1 cellular context compared by ENCODE assay signal in the genomic region with DNA sequence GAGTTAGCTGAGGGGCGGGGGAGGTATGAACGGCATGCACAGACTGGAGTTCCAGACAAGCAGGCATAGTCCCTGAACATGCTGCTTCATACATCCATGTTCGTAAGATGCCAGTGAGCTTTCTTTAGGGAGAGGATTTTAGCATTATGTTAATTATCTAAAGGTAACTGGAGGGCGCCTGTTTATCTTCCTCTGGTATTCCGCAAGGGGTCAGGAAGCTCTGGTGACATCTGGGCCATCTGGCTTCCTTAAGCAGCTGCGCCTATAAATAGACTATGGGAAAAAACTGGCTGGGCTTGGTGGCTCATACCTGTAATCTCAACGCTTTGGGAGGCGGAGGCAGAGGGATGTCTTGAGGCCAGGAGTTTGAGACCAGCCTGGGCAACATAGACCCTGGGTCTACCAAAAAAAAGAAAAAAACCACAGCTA.
TF ChIP-seq lines count a peak whose summit lies in the region.

No MANE protein-coding gene starts in this region.

TF ChIP-seq in K562, 482 proteins besides CTCF, POLR2A, EP300 and RAD21 (continued from another document and continues in another):
- TF ChIP-seq ZNF197 (CRISPR knock-in tag; IDR thresholded peaks at IDR 0.05; ENCODE audit: low read depth), result no peak
- TF ChIP-seq MTA2 (IDR thresholded peaks at IDR 0.05; ENCODE audit: low read depth), result peak; percentile 26; the same call in 1 of the 2 replicates
- TF ChIP-seq ATF7 (IDR thresholded peaks at IDR 0.05), result no peak; the same call in 1 of the 2 replicates
- no peak for TF ChIP-seq EZH2 (IDR thresholded peaks at IDR 0.05; ENCODE audit: borderline replicate concordance, low read depth, low read length)
- no peak for TF ChIP-seq MYNN (IDR thresholded peaks at IDR 0.05)
- TF ChIP-seq MYNN (CRISPR knock-in tag; IDR thresholded peaks at IDR 0.05), result no peak
- TF ChIP-seq, protein P1, sequence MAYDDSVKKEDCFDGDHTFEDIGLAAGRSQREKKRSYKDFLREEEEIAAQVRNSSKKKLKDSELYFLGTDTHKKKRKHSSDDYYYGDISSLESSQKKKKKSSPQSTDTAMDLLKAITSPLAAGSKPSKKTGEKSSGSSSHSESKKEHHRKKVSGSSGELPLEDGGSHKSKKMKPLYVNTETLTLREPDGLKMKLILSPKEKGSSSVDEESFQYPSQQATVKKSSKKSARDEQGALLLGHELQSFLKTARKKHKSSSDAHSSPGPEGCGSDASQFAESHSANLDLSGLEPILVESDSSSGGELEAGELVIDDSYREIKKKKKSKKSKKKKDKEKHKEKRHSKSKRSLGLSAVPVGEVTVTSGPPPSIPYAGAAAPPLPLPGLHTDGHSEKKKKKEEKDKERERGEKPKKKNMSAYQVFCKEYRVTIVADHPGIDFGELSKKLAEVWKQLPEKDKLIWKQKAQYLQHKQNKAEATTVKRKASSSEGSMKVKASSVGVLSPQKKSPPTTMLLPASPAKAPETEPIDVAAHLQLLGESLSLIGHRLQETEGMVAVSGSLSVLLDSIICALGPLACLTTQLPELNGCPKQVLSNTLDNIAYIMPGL (CRISPR knock-in tag; IDR thresholded peaks at IDR 0.05), result no peak
- TF ChIP-seq BACH1 (tag; IDR thresholded peaks at IDR 0.05), result no peak
- TF ChIP-seq MAZ (CRISPR knock-in tag; conservative IDR thresholded peaks at IDR 0.05 in 1 of 2, IDR thresholded peaks at IDR 0.05 in 1 of 2), result peak in 1 of 2 experiments; percentile 48; a peak in 1 of 4 replicates
- TF ChIP-seq, protein P2, sequence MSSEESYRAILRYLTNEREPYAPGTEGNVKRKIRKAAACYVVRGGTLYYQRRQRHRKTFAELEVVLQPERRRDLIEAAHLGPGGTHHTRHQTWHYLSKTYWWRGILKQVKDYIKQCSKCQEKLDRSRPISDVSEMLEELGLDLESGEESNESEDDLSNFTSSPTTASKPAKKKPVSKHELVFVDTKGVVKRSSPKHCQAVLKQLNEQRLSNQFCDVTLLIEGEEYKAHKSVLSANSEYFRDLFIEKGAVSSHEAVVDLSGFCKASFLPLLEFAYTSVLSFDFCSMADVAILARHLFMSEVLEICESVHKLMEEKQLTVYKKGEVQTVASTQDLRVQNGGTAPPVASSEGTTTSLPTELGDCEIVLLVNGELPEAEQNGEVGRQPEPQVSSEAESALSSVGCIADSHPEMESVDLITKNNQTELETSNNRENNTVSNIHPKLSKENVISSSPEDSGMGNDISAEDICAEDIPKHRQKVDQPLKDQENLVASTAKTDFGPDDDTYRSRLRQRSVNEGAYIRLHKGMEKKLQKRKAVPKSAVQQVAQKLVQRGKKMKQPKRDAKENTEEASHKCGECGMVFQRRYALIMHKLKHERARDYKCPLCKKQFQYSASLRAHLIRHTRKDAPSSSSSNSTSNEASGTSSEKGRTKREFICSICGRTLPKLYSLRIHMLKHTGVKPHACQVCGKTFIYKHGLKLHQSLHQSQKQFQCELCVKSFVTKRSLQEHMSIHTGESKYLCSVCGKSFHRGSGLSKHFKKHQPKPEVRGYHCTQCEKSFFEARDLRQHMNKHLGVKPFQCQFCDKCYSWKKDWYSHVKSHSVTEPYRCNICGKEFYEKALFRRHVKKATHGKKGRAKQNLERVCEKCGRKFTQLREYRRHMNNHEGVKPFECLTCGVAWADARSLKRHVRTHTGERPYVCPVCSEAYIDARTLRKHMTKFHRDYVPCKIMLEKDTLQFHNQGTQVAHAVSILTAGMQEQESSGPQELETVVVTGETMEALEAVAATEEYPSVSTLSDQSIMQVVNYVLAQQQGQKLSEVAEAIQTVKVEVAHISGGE (CRISPR knock-in tag; IDR thresholded peaks at IDR 0.05), result no peak; a peak in 1 of 6 replicates
- no peak for TF ChIP-seq ZNF143 (CRISPR knock-in tag; IDR thresholded peaks at IDR 0.05)
- TF ChIP-seq E2F3 (CRISPR knock-in tag; IDR thresholded peaks at IDR 0.05), result no peak
- TF ChIP-seq SRSF9 (IDR thresholded peaks at IDR 0.05; ENCODE audit: borderline replicate concordance, low read depth, low read length), result no peak
- TF ChIP-seq ZNF146 (CRISPR knock-in tag; IDR thresholded peaks at IDR 0.05; ENCODE audit: unreplicated experiment), result no peak
- no peak for TF ChIP-seq KLF1 (tag; IDR thresholded peaks at IDR 0.05)
- TF ChIP-seq BCOR (IDR thresholded peaks at IDR 0.05), result 0 out of 2 replicates have a peak, but pooled peaks have one; percentile 9
- TF ChIP-seq HNRNPL (IDR thresholded peaks at IDR 0.05; ENCODE audit: low read depth, low read length), result no peak
- no peak for TF ChIP-seq MED1 (CRISPR knock-in tag; IDR thresholded peaks at IDR 0.05; ENCODE audit: borderline replicate concordance)
- no peak for TF ChIP-seq RUNX1 (IDR thresholded peaks at IDR 0.05; ENCODE audit: low read depth)
- TF ChIP-seq MBD2 (IDR thresholded peaks at IDR 0.05; ENCODE audit: borderline replicate concordance, low read depth), result no peak
- no peak for TF ChIP-seq ZNF232 (CRISPR knock-in tag; IDR thresholded peaks at IDR 0.05)
- no peak for TF ChIP-seq POLR2AphosphoS2 (IDR thresholded peaks at IDR 0.05; ENCODE audit: low read length)
- TF ChIP-seq CHD1 (IDR thresholded peaks at IDR 0.05; ENCODE audit: low read length), result no peak
- TF ChIP-seq ZNF778 (CRISPR knock-in tag; IDR thresholded peaks at IDR 0.05), result no peak
- TF ChIP-seq THRAP3 (IDR thresholded peaks at IDR 0.05; ENCODE audit: borderline replicate concordance), result no peak
- TF ChIP-seq ZNF551 (CRISPR knock-in tag; IDR thresholded peaks at IDR 0.05), result no peak
- TF ChIP-seq RBM34 (IDR thresholded peaks at IDR 0.05; ENCODE audit: borderline replicate concordance, insufficient read depth, low read length), result no peak
- no peak for TF ChIP-seq FOXM1 (IDR thresholded peaks at IDR 0.05; ENCODE audit: low read depth)
- TF ChIP-seq FOXM1 (CRISPR knock-in tag; IDR thresholded peaks at IDR 0.05; ENCODE audit: low read depth), result no peak
- no peak for TF ChIP-seq TCF7L2 (IDR thresholded peaks at IDR 0.05; ENCODE audit: low read depth, low read length)
- TF ChIP-seq, protein P3, sequence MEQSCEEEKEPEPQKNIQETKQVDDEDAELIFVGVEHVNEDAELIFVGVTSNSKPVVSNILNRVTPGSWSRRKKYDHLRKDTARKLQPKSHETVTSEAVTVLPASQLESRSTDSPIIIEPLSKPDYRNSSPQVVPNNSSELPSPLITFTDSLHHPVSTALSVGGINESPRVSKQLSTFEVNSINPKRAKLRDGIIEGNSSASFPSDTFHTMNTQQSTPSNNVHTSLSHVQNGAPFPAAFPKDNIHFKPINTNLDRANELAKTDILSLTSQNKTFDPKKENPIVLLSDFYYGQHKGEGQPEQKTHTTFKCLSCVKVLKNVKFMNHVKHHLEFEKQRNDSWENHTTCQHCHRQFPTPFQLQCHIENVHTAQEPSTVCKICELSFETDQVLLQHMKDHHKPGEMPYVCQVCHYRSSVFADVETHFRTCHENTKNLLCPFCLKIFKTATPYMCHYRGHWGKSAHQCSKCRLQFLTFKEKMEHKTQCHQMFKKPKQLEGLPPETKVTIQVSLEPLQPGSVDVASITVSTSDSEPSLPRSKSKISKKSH (CRISPR knock-in tag; IDR thresholded peaks at IDR 0.05), result no peak
- peak; percentile 32; the same call in 1 of the 2 replicates for TF ChIP-seq SMARCE1 (IDR thresholded peaks at IDR 0.05)
- peak; percentile 89; the same call in 1 of the 2 replicates for TF ChIP-seq ADNP (tag; IDR thresholded peaks at IDR 0.05)
- TF ChIP-seq ZNF668 (CRISPR knock-in tag; IDR thresholded peaks at IDR 0.05), result no peak
- no peak for TF ChIP-seq JUN (IDR thresholded peaks at IDR 0.05; ENCODE audit: borderline replicate concordance, low read depth, low read length)
- TF ChIP-seq JUN (CRISPR knock-in tag; IDR thresholded peaks at IDR 0.05; ENCODE audit: borderline replicate concordance), result no peak
- peak; percentile 35 to 41; a peak in 3 of 4 replicates for TF ChIP-seq NRF1 (conservative IDR thresholded peaks at IDR 0.05 in 1 of 2, IDR thresholded peaks at IDR 0.05 in 1 of 2)
- TF ChIP-seq, protein P4, sequence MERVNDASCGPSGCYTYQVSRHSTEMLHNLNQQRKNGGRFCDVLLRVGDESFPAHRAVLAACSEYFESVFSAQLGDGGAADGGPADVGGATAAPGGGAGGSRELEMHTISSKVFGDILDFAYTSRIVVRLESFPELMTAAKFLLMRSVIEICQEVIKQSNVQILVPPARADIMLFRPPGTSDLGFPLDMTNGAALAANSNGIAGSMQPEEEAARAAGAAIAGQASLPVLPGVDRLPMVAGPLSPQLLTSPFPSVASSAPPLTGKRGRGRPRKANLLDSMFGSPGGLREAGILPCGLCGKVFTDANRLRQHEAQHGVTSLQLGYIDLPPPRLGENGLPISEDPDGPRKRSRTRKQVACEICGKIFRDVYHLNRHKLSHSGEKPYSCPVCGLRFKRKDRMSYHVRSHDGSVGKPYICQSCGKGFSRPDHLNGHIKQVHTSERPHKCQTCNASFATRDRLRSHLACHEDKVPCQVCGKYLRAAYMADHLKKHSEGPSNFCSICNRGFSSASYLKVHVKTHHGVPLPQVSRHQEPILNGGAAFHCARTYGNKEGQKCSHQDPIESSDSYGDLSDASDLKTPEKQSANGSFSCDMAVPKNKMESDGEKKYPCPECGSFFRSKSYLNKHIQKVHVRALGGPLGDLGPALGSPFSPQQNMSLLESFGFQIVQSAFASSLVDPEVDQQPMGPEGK (CRISPR knock-in tag; IDR thresholded peaks at IDR 0.05; ENCODE audit: borderline replicate concordance), result no peak
- TF ChIP-seq, protein P5, sequence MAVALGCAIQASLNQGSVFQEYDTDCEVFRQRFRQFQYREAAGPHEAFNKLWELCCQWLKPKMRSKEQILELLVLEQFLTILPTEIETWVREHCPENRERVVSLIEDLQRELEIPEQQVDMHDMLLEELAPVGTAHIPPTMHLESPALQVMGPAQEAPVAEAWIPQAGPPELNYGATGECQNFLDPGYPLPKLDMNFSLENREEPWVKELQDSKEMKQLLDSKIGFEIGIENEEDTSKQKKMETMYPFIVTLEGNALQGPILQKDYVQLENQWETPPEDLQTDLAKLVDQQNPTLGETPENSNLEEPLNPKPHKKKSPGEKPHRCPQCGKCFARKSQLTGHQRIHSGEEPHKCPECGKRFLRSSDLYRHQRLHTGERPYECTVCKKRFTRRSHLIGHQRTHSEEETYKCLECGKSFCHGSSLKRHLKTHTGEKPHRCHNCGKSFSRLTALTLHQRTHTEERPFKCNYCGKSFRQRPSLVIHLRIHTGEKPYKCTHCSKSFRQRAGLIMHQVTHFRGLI (CRISPR knock-in tag; IDR thresholded peaks at IDR 0.05), result peak; percentile 82; the same call in 1 of the 2 replicates
- TF ChIP-seq HDAC8 (tag; IDR thresholded peaks at IDR 0.05), result no peak
- TF ChIP-seq PTTG1 (tag; IDR thresholded peaks at IDR 0.05; ENCODE audit: low read depth), result no peak
- TF ChIP-seq, protein P6, sequence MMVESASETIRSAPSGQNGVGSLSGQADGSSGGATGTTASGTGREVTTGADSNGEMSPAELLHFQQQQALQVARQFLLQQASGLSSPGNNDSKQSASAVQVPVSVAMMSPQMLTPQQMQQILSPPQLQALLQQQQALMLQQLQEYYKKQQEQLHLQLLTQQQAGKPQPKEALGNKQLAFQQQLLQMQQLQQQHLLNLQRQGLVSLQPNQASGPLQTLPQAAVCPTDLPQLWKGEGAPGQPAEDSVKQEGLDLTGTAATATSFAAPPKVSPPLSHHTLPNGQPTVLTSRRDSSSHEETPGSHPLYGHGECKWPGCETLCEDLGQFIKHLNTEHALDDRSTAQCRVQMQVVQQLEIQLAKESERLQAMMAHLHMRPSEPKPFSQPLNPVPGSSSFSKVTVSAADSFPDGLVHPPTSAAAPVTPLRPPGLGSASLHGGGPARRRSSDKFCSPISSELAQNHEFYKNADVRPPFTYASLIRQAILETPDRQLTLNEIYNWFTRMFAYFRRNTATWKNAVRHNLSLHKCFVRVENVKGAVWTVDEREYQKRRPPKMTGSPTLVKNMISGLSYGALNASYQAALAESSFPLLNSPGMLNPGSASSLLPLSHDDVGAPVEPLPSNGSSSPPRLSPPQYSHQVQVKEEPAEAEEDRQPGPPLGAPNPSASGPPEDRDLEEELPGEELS (CRISPR knock-in tag; IDR thresholded peaks at IDR 0.05; ENCODE audit: borderline replicate concordance), result no peak
- no peak for TF ChIP-seq L3MBTL2 (IDR thresholded peaks at IDR 0.05)
- TF ChIP-seq, protein P7, sequence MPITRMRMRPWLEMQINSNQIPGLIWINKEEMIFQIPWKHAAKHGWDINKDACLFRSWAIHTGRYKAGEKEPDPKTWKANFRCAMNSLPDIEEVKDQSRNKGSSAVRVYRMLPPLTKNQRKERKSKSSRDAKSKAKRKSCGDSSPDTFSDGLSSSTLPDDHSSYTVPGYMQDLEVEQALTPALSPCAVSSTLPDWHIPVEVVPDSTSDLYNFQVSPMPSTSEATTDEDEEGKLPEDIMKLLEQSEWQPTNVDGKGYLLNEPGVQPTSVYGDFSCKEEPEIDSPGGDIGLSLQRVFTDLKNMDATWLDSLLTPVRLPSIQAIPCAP (CRISPR knock-in tag; IDR thresholded peaks at IDR 0.05; ENCODE audit: borderline replicate concordance), result no peak
- TF ChIP-seq NFRKB (IDR thresholded peaks at IDR 0.05; ENCODE audit: low read depth), result no peak
- TF ChIP-seq, protein P8, sequence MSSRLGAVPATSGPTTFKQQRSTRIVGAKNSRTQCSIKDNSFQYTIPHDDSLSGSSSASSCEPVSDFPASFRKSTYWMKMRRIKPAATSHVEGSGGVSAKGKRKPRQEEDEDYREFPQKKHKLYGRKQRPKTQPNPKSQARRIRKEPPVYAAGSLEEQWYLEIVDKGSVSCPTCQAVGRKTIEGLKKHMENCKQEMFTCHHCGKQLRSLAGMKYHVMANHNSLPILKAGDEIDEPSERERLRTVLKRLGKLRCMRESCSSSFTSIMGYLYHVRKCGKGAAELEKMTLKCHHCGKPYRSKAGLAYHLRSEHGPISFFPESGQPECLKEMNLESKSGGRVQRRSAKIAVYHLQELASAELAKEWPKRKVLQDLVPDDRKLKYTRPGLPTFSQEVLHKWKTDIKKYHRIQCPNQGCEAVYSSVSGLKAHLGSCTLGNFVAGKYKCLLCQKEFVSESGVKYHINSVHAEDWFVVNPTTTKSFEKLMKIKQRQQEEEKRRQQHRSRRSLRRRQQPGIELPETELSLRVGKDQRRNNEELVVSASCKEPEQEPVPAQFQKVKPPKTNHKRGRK (tag; IDR thresholded peaks at IDR 0.05), result no peak
- TF ChIP-seq EGR1 (conservative IDR thresholded peaks at IDR 0.05), result no peak
- no peak for TF ChIP-seq SLC30A9 (CRISPR knock-in tag; IDR thresholded peaks at IDR 0.05)
- TF ChIP-seq, protein P9, sequence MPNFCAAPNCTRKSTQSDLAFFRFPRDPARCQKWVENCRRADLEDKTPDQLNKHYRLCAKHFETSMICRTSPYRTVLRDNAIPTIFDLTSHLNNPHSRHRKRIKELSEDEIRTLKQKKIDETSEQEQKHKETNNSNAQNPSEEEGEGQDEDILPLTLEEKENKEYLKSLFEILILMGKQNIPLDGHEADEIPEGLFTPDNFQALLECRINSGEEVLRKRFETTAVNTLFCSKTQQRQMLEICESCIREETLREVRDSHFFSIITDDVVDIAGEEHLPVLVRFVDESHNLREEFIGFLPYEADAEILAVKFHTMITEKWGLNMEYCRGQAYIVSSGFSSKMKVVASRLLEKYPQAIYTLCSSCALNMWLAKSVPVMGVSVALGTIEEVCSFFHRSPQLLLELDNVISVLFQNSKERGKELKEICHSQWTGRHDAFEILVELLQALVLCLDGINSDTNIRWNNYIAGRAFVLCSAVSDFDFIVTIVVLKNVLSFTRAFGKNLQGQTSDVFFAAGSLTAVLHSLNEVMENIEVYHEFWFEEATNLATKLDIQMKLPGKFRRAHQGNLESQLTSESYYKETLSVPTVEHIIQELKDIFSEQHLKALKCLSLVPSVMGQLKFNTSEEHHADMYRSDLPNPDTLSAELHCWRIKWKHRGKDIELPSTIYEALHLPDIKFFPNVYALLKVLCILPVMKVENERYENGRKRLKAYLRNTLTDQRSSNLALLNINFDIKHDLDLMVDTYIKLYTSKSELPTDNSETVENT (CRISPR knock-in tag; IDR thresholded peaks at IDR 0.05), result no peak
